10 cellular contexts compared by ENCODE assay signal in genomic region chr1:85230305-85230977, GRCh38. TPM values are rescaled to one million over a fixed set of nuclear protein-coding genes. Genes with fewer than 3 reads are reported as not detected.
A peak's percentile ranks its signal among the peaks of the same experiment; 100 is the strongest.
DNase-seq lines count a peak whose midpoint lies in the region; FAIRE-seq and TF ChIP-seq lines count a peak whose summit lies in the region.
"Had no signal": no experiment of that assay in that cellular context is flagged by ENCODE, and none has a peak within 500 bp of the region (broad histone marks: within the 10 kb centered on the region; RNA-seq: fewer than 3 reads in every experiment).

No MANE protein-coding gene starts in this region.

- no TSS peak for BruUV-seq in A673 (replicated peaks; lab: Mats Ljungman, UMichigan)

- H3K4me1 ChIP-seq in A673 (ENCODE audit: insufficient read depth, low read length, poor library complexity, severe bottlenecking) (peaks cover 17% of the 10 kb centered on the region), OCI-LY3 (ENCODE audit: low read length) (no peaks in the 10 kb centered on the region)
- H3K4me1 ChIP-seq in effector memory CD4-positive, alpha-beta T cell (ENCODE audit: control insufficient read depth, insufficient read depth, low read length, poor library complexity, severe bottlenecking): no peaks in the 10 kb centered on the region

- H2AFZ ChIP-seq in OCI-LY3 (ENCODE audit: low read depth, low read length): no peak overlapping the region

- H3K4me2 ChIP-seq in OCI-LY3 (ENCODE audit: low read length): no peak overlapping the region

- H3K4me3 ChIP-seq in A673 (ENCODE audit: low read depth, low read length, poor library complexity, severe bottlenecking) (no peak overlapping the region), OCI-LY3 (ENCODE audit: low read length) (no peak overlapping the region), epithelial cell of proximal tubule (ENCODE audit: low read depth, low read length) (no peak overlapping the region)
- H3K4me3 ChIP-seq in effector memory CD4-positive, alpha-beta T cell (ENCODE audit: insufficient read depth, low read depth, low read length, poor library complexity, severe bottlenecking): no peak overlapping the region

- no peaks in the 10 kb centered on the region for H4K20me1 ChIP-seq in OCI-LY3 (ENCODE audit: insufficient read depth, low read length)

- DNase-seq in A673 (ENCODE audit: low spot score) (peak; percentile 36), ELR (ENCODE audit: low read depth) (peak; percentile 27), epithelial cell of proximal tubule (ENCODE audit: low read depth) (no peak), GM12891 (ENCODE audit: insufficient read length, low spot score) (no peak), T-helper 9 cell (no peak)
- DNase-seq in effector memory CD4-positive, alpha-beta T cell: no peak
- no peak for DNase-seq in stimulated activated CD4-positive, alpha-beta T cell treated with anti-CD3 and anti-CD28 coated beads, Interleukin-2, amount 100 ng/mL, for 24 hours
- DNase-seq: hippocampal formation had no signal

- CTCF ChIA-PET in A673 (lab: Charles Lee): interaction anchor here (2.3 kb wide), 1 partner anchor 285 kb away, joined by 13 read pairs; no protein-coding TSS in a partner anchor

- H3K27ac ChIP-seq in A673 (ENCODE audit: low read depth, low read length, poor library complexity, severe bottlenecking) (no peak overlapping the region), OCI-LY3 (ENCODE audit: low read length) (no peak overlapping the region)
- H3K27ac ChIP-seq in effector memory CD4-positive, alpha-beta T cell (ENCODE audit: insufficient read depth, low read length, poor library complexity, severe bottlenecking): no peak overlapping the region
- H3K27ac ChIP-seq: neutrophil had no signal

- H3K36me3 ChIP-seq in A673 (ENCODE audit: insufficient read depth, low read length, poor library complexity, severe bottlenecking) (no peaks in the 10 kb centered on the region), OCI-LY3 (replicated peaks; ENCODE audit: low read depth, low read length) (no peaks in the 10 kb centered on the region)
- H3K36me3 ChIP-seq in effector memory CD4-positive, alpha-beta T cell (ENCODE audit: control insufficient read depth, insufficient read depth, low read length): no peaks in the 10 kb centered on the region
- H3K36me3 ChIP-seq: neutrophil had no signal

- FAIRE-seq in GM12891 (lab: Jason Lieb, UNC): no peak

- no peak overlapping the region for H3K9ac ChIP-seq in OCI-LY3 (ENCODE audit: low read length)

- TF ChIP-seq POLR2A in GM12891 (IDR thresholded peaks at IDR 0.05; ENCODE audit: low read depth, low read length): no peak

- POLR2A ChIA-PET in A673 (lab: Charles Lee; ENCODE audit: low non-redundant PET): no interaction called here

- H3K27me3 ChIP-seq in A673 (replicated peaks; ENCODE audit: insufficient read depth, low read depth, low read length, poor library complexity): no peaks in the 10 kb centered on the region
- H3K27me3 ChIP-seq in OCI-LY3 (ENCODE audit: low read depth, low read length): no peaks in the 10 kb centered on the region
- H3K27me3 ChIP-seq in effector memory CD4-positive, alpha-beta T cell (replicated peaks; ENCODE audit: control insufficient read depth, insufficient read depth, low read length, poor library complexity, severe bottlenecking): no peaks in the 10 kb centered on the region
- H3K27me3 ChIP-seq: neutrophil had no signal

- H3K79me2 ChIP-seq in OCI-LY3 (ENCODE audit: low read length): no peaks in the 10 kb centered on the region

- H3K9me3 ChIP-seq in A673 (ENCODE audit: low read depth, low read length, poor library complexity, severe bottlenecking) (no peaks in the 10 kb centered on the region), OCI-LY3 (ENCODE audit: insufficient read depth, low read length) (no peaks in the 10 kb centered on the region)
- H3K9me3 ChIP-seq in effector memory CD4-positive, alpha-beta T cell (ENCODE audit: control insufficient read depth, low read length): no peaks in the 10 kb centered on the region
- H3K9me3 ChIP-seq: neutrophil had no signal

- TF ChIP-seq CTCF in A673 (conservative IDR thresholded peaks at IDR 0.05; ENCODE audit: low read depth, low read length): peak; percentile 50
- TF ChIP-seq CTCF in OCI-LY3 (IDR thresholded peaks at IDR 0.05; ENCODE audit: low read depth, low read length): peak; percentile 33
- peak; percentile 61 for TF ChIP-seq CTCF in epithelial cell of proximal tubule (conservative IDR thresholded peaks at IDR 0.05; ENCODE audit: low read depth, low read length)

- intact Hi-C loops in A673 (cut with micrococcal nuclease; ENCODE audit: unreplicated experiment): no loop called here

TF ChIP-seq in GM12891, 5 proteins besides CTCF, POLR2A, EP300 and RAD21:
- no peak for TF ChIP-seq PAX5 (IDR thresholded peaks at IDR 0.05; ENCODE audit: insufficient read depth, low read length, severe bottlenecking)

RNA-seq across cellular contexts. Expression of gene C1orf52, which starts 29.0 kb away (rescaled TPM):
- total RNA-seq in A673 (2021) (30.2 and 31.9 TPM in 2 replicates), epithelial cell of proximal tubule (15.4 and 19.2 TPM in 2 replicates)
- polyA plus RNA-seq in GM12891 (2012; ENCODE audit: low read depth, missing spikeins): 11.6 TPM

RNA-seq across cellular contexts. Expression of gene SYDE2, which starts 29.6 kb away (rescaled TPM):
- total RNA-seq in A673 (2021) (10.4 and 10.9 TPM in 2 replicates), epithelial cell of proximal tubule (2.9 and 4.7 TPM in 2 replicates)
- 0.37 TPM for polyA plus RNA-seq in GM12891 (2012; ENCODE audit: low read depth, missing spikeins)

RNA-seq across cellular contexts. Expression of gene BCL10, which starts 46.0 kb away (rescaled TPM):
- total RNA-seq in A673 (2021) (18.1 and 20.9 TPM in 2 replicates), epithelial cell of proximal tubule (49.2 and 87.9 TPM in 2 replicates)
- polyA plus RNA-seq in GM12891 (2012; ENCODE audit: low read depth, missing spikeins): 10.3 TPM

Comparison
In these comparisons a context has a peak if more than half of its experiments do, and no peak if none do; other contexts are left out.
1. DNase-seq: peak in A673 (single experiment) and ELR (single experiment); none in epithelial cell of proximal tubule (single experiment), effector memory CD4-positive, alpha-beta T cell (0 of 3), stimulated activated CD4-positive, alpha-beta T cell treated with anti-CD3 and anti-CD28 coated beads, Interleukin-2, amount 100 ng/mL, for 24 hours (0 of 2), GM12891 (single experiment) and T-helper 9 cell (single experiment).
2. Peak in every context shown above with its lines, with median percentiles within 50 percentile points of each other: CTCF ChIP-seq.